ENCODE assay signal across 29 cellular contexts in the genomic region with DNA sequence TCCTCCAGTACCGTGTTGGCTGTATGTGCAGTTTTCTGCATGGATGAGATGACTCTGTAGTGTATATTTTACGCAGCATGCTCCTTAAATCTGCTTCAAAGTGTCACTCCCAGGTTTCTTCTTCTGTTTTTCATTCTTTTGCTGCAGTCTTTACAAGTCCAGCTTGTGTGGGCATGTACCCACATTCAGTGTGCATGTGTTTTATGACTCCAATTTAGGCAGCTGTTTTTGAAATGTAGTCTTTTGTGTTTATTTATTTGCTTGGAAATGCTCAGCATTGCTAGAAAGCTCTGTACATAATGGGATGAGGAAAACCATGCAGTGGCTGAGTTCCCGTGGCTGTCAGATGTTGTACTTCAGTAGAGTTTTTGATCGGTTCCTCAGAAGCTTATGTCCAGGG.
DNase-seq lines count a peak whose midpoint lies in the region; ATAC-seq and TF ChIP-seq lines count a peak whose summit lies in the region.
"Had no signal": no experiment of that assay in that cellular context is flagged by ENCODE, and none has a peak within 500 bp of the region (broad histone marks: within the 10 kb centered on the region; RNA-seq: fewer than 3 reads in every experiment).

No MANE protein-coding gene starts in this region.

- no peaks in the 10 kb centered on the region for H3K36me3 Mint-ChIP-seq in nephron (ENCODE audit: low read depth)
- H3K36me3 Mint-ChIP-seq: activated naive CD8-positive, alpha-beta T cell treated with anti-CD3 and anti-CD28 coated beads for 36 hours; neural progenitor cell had no signal

- H3K4me2 ChIP-seq in PC-9, result no peak overlapping the region
- H3K4me2 ChIP-seq: neural progenitor cell, SK-N-SH had no signal

- peak overlapping the region; percentile 69 to 90 (median 82) for H3K27ac Mint-ChIP-seq in nephron
- H3K27ac Mint-ChIP-seq: activated CD4-positive, alpha-beta T cell treated with anti-CD3 and anti-CD28 coated beads for 36 hours; activated CD8-positive, alpha-beta T cell treated with anti-CD3 and anti-CD28 coated beads, Interleukin-2, amount 10 ng/mL, durations not matched to agents 7 days and 5 days; activated naive CD8-positive, alpha-beta T cell treated with anti-CD3 and anti-CD28 coated beads for 36 hours; neural progenitor cell had no signal

- BruUV-seq in PC-9 (replicated peaks; lab: Mats Ljungman, UMichigan), result no TSS peak

- no peaks in the 10 kb centered on the region for H3K27me3 Mint-ChIP-seq in nephron (ENCODE audit: low read depth)
- H3K27me3 Mint-ChIP-seq: activated CD4-positive, alpha-beta T cell treated with anti-CD3 and anti-CD28 coated beads for 36 hours; activated naive CD8-positive, alpha-beta T cell treated with anti-CD3 and anti-CD28 coated beads for 36 hours had no signal

- peaks cover 17% of the 10 kb centered on the region; the same call in 1 of the 2 replicates for H3F3A ChIP-seq in PC-9 (ENCODE audit: insufficient read depth, low read depth)

- CTCF ChIA-PET in HEK293 (lab: Yijun Ruan, JAX), result interaction anchor here (0.6 to 1.9 kb wide), 3 partner anchors 93 to 249 kb away, joined by 3 to 9 read pairs (median 7); no protein-coding TSS in a partner anchor
- CTCF ChIA-PET in PC-9 (lab: Charles Lee), result no interaction called here

- TF ChIP-seq CTCF in HEK293 (tag by site-specific recombination; IDR thresholded peaks at IDR 0.05) (no peak), epithelial cell of esophagus (IDR thresholded peaks at IDR 0.05; ENCODE audit: insufficient read depth, low read depth, low read length, missing control alignments) (no peak), nephron (IDR thresholded peaks at IDR 0.05; ENCODE audit: unreplicated experiment in 3 of 3) (no peak), PC-9 (conservative IDR thresholded peaks at IDR 0.05) (no peak)

- H3K27me3 ChIP-seq in PC-9 (ENCODE audit: insufficient read depth, low read depth), result no peaks in the 10 kb centered on the region
- H3K27me3 ChIP-seq: neural progenitor cell, testis had no signal

- no peak for ATAC-seq in GM21390 (IDR thresholded peaks at IDR 0.05; ENCODE audit: unreplicated experiment)
- ATAC-seq: activated CD4-positive, alpha-beta T cell treated with anti-CD3 and anti-CD28 coated beads for 36 hours; activated CD8-positive, alpha-beta T cell treated with anti-CD3 and anti-CD28 coated beads, Interleukin-2, amount 10 ng/mL, durations not matched to agents 7 days and 5 days; sciatic nerve had no signal

- no peaks in the 10 kb centered on the region for H4K20me1 ChIP-seq in PC-9 (ENCODE audit: insufficient read depth)

- H3K4me1 ChIP-seq in HEK293 (ENCODE audit: control insufficient read depth, insufficient read depth, low read length) (peaks cover 8% of the 10 kb centered on the region), PC-9 (replicated peaks; ENCODE audit: insufficient read depth) (peaks cover 35% of the 10 kb centered on the region)

- no peaks in the 10 kb centered on the region for H3K9me3 ChIP-seq in HEK293 (ENCODE audit: control insufficient read depth, insufficient read depth, low read depth, low read length)
- H3K9me3 ChIP-seq in PC-9 (ENCODE audit: insufficient read depth, low read depth), result no peaks in the 10 kb centered on the region
- H3K9me3 ChIP-seq: Caco-2, SK-N-SH, testis had no signal

- H3K79me2 ChIP-seq in PC-9 (ENCODE audit: low read depth), result no peaks in the 10 kb centered on the region

- H3K36me3 ChIP-seq in HEK293 (ENCODE audit: control insufficient read depth in 2 of 2, insufficient read depth in 1 of 2, low read length in 2 of 2) (no peaks in the 10 kb centered on the region), PC-9 (ENCODE audit: low read depth) (no peaks in the 10 kb centered on the region)
- H3K36me3 ChIP-seq: neural progenitor cell had no signal

- peaks cover 73% of the 10 kb centered on the region for H3K4me1 Mint-ChIP-seq in nephron
- H3K4me1 Mint-ChIP-seq: activated CD4-positive, alpha-beta T cell treated with anti-CD3 and anti-CD28 coated beads for 36 hours; activated naive CD8-positive, alpha-beta T cell treated with anti-CD3 and anti-CD28 coated beads for 36 hours had no signal

- POLR2A ChIA-PET in HEK293 (lab: Yijun Ruan, JAX) (no interaction called here), PC-9 (lab: Charles Lee; ENCODE audit: unreplicated experiment) (interaction anchor here (0.7 kb wide), 1 partner anchor 511 kb away, joined by 4 read pairs; no protein-coding TSS in a partner anchor)

- no peaks in the 10 kb centered on the region for H3K9me2 ChIP-seq in PC-9 (ENCODE audit: insufficient read depth)
- H3K9me2 ChIP-seq: SK-N-SH had no signal

- peak overlapping the region in 1 of 3 experiments; percentile 7 for H3K4me3 Mint-ChIP-seq in nephron
- H3K4me3 Mint-ChIP-seq: activated CD4-positive, alpha-beta T cell treated with anti-CD3 and anti-CD28 coated beads for 36 hours; activated CD8-positive, alpha-beta T cell treated with anti-CD3 and anti-CD28 coated beads, Interleukin-2, amount 10 ng/mL, durations not matched to agents 7 days and 5 days; activated naive CD8-positive, alpha-beta T cell treated with anti-CD3 and anti-CD28 coated beads for 36 hours; neural progenitor cell had no signal

- H2AFZ ChIP-seq in PC-9, result no peak overlapping the region
- H2AFZ ChIP-seq: neural progenitor cell had no signal

- DNase-seq in NCI-H345 treated with DMSO at 0.1 percent for 48 hours (lab: John Stamatoyannopoulos, UW; ENCODE audit: unreplicated experiment) (peak; percentile 26), epithelial cell of esophagus (ENCODE audit: low read depth) (peak; percentile 33), NCI-H2081 treated with DMSO at 0.1 percent for 48 hours (lab: John Stamatoyannopoulos, UW) (no peak), PC-9 (no peak), NCI-H524 treated with DMSO at 0.1 percent for 48 hours (lab: John Stamatoyannopoulos, UW) (no peak)
- DNase-seq: activated CD4-positive, alpha-beta T cell treated with anti-CD3 and anti-CD28 coated beads for 36 hours; activated CD8-positive, alpha-beta T cell treated with anti-CD3 and anti-CD28 coated beads, Interleukin-2, amount 10 ng/mL, durations not matched to agents 7 days and 5 days; activated naive CD8-positive, alpha-beta T cell treated with anti-CD3 and anti-CD28 coated beads for 36 hours; C1 segment of cervical spinal cord; Caco-2; cerebellar nuclear complex; head of caudate nucleus; KG1; kidney glomerular epithelial cell; NCI-H146; NCI-H82; OCI-M1; posterior cingulate gyrus; SK-N-SH; stimulated activated CD4-positive, alpha-beta T cell treated with anti-CD3 and anti-CD28 coated beads, Interleukin-15, amount 100 ng/mL, for 24 hours; stimulated activated naive CD4-positive, alpha-beta T cell; T-helper 2 cell; testis had no signal

- H3K4me3 ChIP-seq in HEK293 (ENCODE audit: low read depth, low read length) (no peak overlapping the region), epithelial cell of esophagus (ENCODE audit: low read length) (no peak overlapping the region), PC-9 (no peak overlapping the region)
- H3K4me3 ChIP-seq: lung, neural progenitor cell, testis had no signal

- intact Hi-C loops in PC-9 (cut with micrococcal nuclease; ENCODE audit: unreplicated experiment), result no loop called here

- H3K27ac ChIP-seq in HEK293 (ENCODE audit: extremely low read depth, low read depth, low read length), result no peak overlapping the region
- H3K27ac ChIP-seq in PC-9, result no peak overlapping the region
- H3K27ac ChIP-seq: neural progenitor cell, testis had no signal

- no peaks in the 10 kb centered on the region for H3K9me3 Mint-ChIP-seq in nephron
- H3K9me3 Mint-ChIP-seq: activated naive CD8-positive, alpha-beta T cell treated with anti-CD3 and anti-CD28 coated beads for 36 hours; neural progenitor cell had no signal

TF ChIP-seq in HEK293, 187 proteins besides CTCF, POLR2A, EP300 and RAD21 (continues in another document):
- TF ChIP-seq ZNF394 (tag by site-specific recombination; IDR thresholded peaks at IDR 0.05; ENCODE audit: borderline replicate concordance) (no peak), ZBTB21 (tag by site-specific recombination; IDR thresholded peaks at IDR 0.05) (no peak), BCL6B (tag by site-specific recombination; IDR thresholded peaks at IDR 0.05) (peak; percentile 92), ZBTB44 (tag by site-specific recombination; IDR thresholded peaks at IDR 0.05) (0 out of 2 replicates have a peak, but pooled peaks have one; percentile 38), ZNF747 (tag by site-specific recombination; IDR thresholded peaks at IDR 0.05) (no peak)

Comparison
In these comparisons a context has a peak if more than half of its experiments do, and no peak if none do; other contexts are left out.
1. DNase-seq: peak in NCI-H345 treated with DMSO at 0.1 percent for 48 hours (single experiment) and epithelial cell of esophagus (single experiment); none in NCI-H2081 treated with DMSO at 0.1 percent for 48 hours (single experiment), PC-9 (0 of 2) and NCI-H524 treated with DMSO at 0.1 percent for 48 hours (single experiment).